8 cellular contexts compared by ENCODE assay signal in the genomic region with DNA sequence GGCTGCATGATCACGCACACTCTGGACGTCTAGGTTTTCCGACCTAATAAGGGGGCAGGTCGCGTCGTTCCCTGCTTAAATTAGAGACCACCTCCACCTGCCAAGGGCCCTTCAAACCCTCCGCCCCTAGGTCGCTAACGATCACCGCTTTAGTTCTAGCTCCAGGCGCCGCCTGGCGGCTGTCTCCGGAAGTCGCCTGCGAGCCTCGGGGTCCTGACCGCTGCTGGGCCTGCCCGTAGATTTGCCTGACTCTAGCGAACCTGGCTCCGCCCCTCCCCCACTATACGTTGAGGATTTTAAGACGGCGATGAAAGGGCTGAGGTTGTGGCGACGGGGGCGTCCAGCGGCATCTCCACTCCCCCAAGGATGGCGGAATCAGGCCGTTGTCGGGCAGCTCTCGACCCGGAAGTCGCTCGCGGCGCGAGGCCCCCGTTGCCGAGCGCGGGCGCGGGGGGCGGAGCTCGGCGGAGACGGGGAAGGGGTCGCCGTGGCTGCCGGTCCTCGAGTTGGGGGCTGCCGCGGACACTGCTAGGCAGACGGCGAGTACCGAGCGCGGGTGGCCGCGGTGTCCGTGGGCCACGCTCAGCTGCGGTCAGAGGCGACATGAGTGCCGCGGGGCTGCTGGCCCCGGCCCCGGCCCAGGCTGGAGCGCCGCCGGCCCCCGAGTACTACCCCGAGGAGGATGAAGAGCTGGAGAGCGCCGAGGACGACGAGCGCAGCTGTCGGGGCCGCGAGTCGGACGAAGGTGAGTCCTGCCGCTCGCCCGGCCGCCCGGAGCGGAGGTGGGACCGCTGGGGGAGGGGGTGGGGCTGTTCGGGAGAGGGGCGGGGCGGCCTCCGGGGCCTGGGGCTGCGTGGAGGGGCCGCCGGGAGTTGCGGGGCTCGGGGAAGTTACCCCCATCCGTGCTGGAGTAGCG. TPM values are rescaled to one million over a fixed set of nuclear protein-coding genes. Genes with fewer than 3 reads are reported as not detected.
A peak's percentile ranks its signal among the peaks of the same experiment; 100 is the strongest.
DNase-seq lines count a peak whose midpoint lies in the region; ATAC-seq and TF ChIP-seq lines count a peak whose summit lies in the region.

A gene with protein sequence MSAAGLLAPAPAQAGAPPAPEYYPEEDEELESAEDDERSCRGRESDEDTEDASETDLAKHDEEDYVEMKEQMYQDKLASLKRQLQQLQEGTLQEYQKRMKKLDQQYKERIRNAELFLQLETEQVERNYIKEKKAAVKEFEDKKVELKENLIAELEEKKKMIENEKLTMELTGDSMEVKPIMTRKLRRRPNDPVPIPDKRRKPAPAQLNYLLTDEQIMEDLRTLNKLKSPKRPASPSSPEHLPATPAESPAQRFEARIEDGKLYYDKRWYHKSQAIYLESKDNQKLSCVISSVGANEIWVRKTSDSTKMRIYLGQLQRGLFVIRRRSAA (plus strand): TSS at position 467 of the 916 bp plus-strand sequence. CDS start 137 bp downstream, at position 604.

- no peaks in the 10 kb centered on the region for H3K9me3 ChIP-seq in CD4-positive, alpha-beta T cell (ENCODE audit: control insufficient read depth, low read length)

- H3K27ac ChIP-seq in CD4-positive, alpha-beta T cell (ENCODE audit: low read depth, low read length) = peak within 1 kb of the TSS; percentile 91
- peak within 1 kb of the TSS; percentile 99 for H3K27ac ChIP-seq in substantia nigra (ENCODE audit: low read depth, low read length, poor library complexity, severe bottlenecking)

- TF ChIP-seq CTCF in CD4-positive, alpha-beta T cell (IDR thresholded peaks at IDR 0.05) = peak; percentile 92

- no peaks in the 10 kb centered on the region for H3K27me3 ChIP-seq in CD4-positive, alpha-beta T cell (ENCODE audit: control insufficient read depth, insufficient read depth, low read length)

- peak; percentile 40 for ATAC-seq in CD4-positive, alpha-beta T cell (ENCODE audit: poor library complexity)
- ATAC-seq in GM21423 (IDR thresholded peaks at IDR 0.05; ENCODE audit: unreplicated experiment) = peak; percentile 25
- ATAC-seq in activated naive CD4-positive, alpha-beta T cell treated with anti-CD3 and anti-CD28 coated beads, Interleukin-2, amount 50 U/mL, for 72 hours = peak; percentile 20 to 46

- peak within 1 kb of the TSS; percentile 100 for H3K27ac Mint-ChIP-seq in CD4-positive, alpha-beta T cell
- H3K27ac Mint-ChIP-seq in activated naive CD4-positive, alpha-beta T cell treated with anti-CD3 and anti-CD28 coated beads, Interleukin-2, amount 50 U/mL, for 72 hours = peak within 1 kb of the TSS; percentile 98 to 100

- peak within 1 kb of the TSS; percentile 100 for H3K4me3 Mint-ChIP-seq in CD4-positive, alpha-beta T cell

- POLR2A ChIA-PET in CD4-positive, alpha-beta T cell (lab: Charles Lee) = interaction anchor here (0.6 to 3.6 kb wide), 13 partner anchors 17 to 1292 kb away, joined by 3 to 76 read pairs (median 5); a partner anchor contains a TSS

- H3K27me3 Mint-ChIP-seq in CD4-positive, alpha-beta T cell = no peaks in the 10 kb centered on the region

- peak; percentile 89 to 98 (median 94) for DNase-seq in CD4-positive, alpha-beta T cell
- peak; percentile 63 for DNase-seq in NCI-H1048 (lab: John Stamatoyannopoulos, UW)
- peak; percentile 48 for DNase-seq in SKM-1 (lab: John Stamatoyannopoulos, UW; ENCODE audit: unreplicated experiment)
- peak; percentile 92 to 99 for DNase-seq in activated naive CD4-positive, alpha-beta T cell treated with anti-CD3 and anti-CD28 coated beads, Interleukin-2, amount 50 U/mL, for 72 hours (ENCODE audit: low spot score in 2 of 2)
- peak; percentile 89 for DNase-seq in globus pallidus (ENCODE audit: low spot score)
- DNase-seq in nucleus accumbens (lab: John Stamatoyannopoulos, UW) = peak; percentile 48 to 96 (median 88)
- peak; percentile 43 to 98 (median 89) for DNase-seq in substantia nigra (lab: John Stamatoyannopoulos, UW)

- no peaks in the 10 kb centered on the region for H3K9me3 Mint-ChIP-seq in CD4-positive, alpha-beta T cell
- no peaks in the 10 kb centered on the region for H3K9me3 Mint-ChIP-seq in activated naive CD4-positive, alpha-beta T cell treated with anti-CD3 and anti-CD28 coated beads, Interleukin-2, amount 50 U/mL, for 72 hours

- intact Hi-C loops in CD4-positive, alpha-beta T cell (cut with DNase I, micrococcal nuclease) = loop anchor here (1.0 to 10.0 kb wide), 11 partner anchors 72 to 1552 kb away; a partner anchor contains a TSS

- H3K36me3 Mint-ChIP-seq in CD4-positive, alpha-beta T cell (ENCODE audit: low read depth) = peaks cover 32% of the 10 kb centered on the region
- peaks cover 6% of the 10 kb centered on the region in 2 donors for H3K36me3 Mint-ChIP-seq in activated naive CD4-positive, alpha-beta T cell treated with anti-CD3 and anti-CD28 coated beads, Interleukin-2, amount 50 U/mL, for 72 hours

- CTCF ChIA-PET in CD4-positive, alpha-beta T cell (lab: Charles Lee) = interaction anchor here (0.7 to 3.3 kb wide), 23 partner anchors 9 to 315 kb away, joined by 3 to 39 read pairs (median 4); a partner anchor contains a TSS

- H3K4me1 Mint-ChIP-seq in CD4-positive, alpha-beta T cell (ENCODE audit: low read depth) = peaks cover 52% of the 10 kb centered on the region

RNA-seq across cellular contexts. Expression of the gene that starts here (rescaled TPM):
- 10 to 100 TPM; 17.5 to 22.0 TPM for total RNA-seq in CD4-positive, alpha-beta T cell
- 10 to 100 TPM; 23.9 to 32.4 TPM for total RNA-seq in activated naive CD4-positive, alpha-beta T cell treated with anti-CD3 and anti-CD28 coated beads, Interleukin-2, amount 50 U/mL, for 72 hours

Comparison
In these comparisons a context has a peak if more than half of its experiments do, and no peak if none do; other contexts are left out.
1. Peak in every context shown above with its lines: DNase-seq, ATAC-seq and H3K27ac ChIP-seq.